Comparison of ENCODE assay signal across 14 cellular contexts in the genomic region with DNA sequence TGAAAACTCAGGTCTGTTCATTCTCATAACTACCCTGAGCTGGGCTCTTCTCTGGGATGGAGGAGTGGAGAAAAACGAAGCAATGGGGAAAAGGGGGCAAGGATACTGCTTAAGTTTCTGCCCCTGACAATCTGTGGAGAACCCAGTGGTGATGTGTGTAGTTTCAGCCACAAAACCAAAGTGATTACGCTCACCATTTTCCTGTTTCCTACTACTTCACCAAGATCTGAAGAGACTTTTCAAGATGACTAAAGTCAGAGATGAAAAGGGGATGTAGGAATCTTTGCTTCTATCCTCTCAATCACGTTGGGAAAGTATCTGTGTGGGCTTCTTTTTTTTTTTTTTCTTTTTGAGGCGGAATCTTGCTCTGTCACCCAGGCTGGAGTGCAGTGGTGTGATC. TPM values are rescaled to one million over a fixed set of nuclear protein-coding genes. Genes with fewer than 3 reads are reported as not detected.
DNase-seq lines count a peak whose midpoint lies in the region; ATAC-seq, FAIRE-seq and TF ChIP-seq lines count a peak whose summit lies in the region.
"Had no signal": no experiment of that assay in that cellular context is flagged by ENCODE, and none has a peak within 500 bp of the region (broad histone marks: within the 10 kb centered on the region; RNA-seq: fewer than 3 reads in every experiment).

No MANE protein-coding gene starts in this region.

- H3K4me1 Mint-ChIP-seq in activated CD4-positive, alpha-beta T cell treated with anti-CD3 and anti-CD28 coated beads, Interleukin-2, amount 10 ng/mL, durations not matched to agents 24 days and 14 days: peaks cover 7% of the 10 kb centered on the region
- H3K4me1 Mint-ChIP-seq in nephron: peaks cover 24% of the 10 kb centered on the region

- ATAC-seq in GM21576 (IDR thresholded peaks at IDR 0.05; ENCODE audit: unreplicated experiment) (peak; percentile 84), HG03175 (IDR thresholded peaks at IDR 0.05; ENCODE audit: unreplicated experiment) (peak; percentile 79)

- peaks cover 52% of the 10 kb centered on the region for H3K27me3 Mint-ChIP-seq in activated CD4-positive, alpha-beta T cell treated with anti-CD3 and anti-CD28 coated beads, Interleukin-2, amount 10 ng/mL, durations not matched to agents 24 days and 14 days
- peaks cover 4% of the 10 kb centered on the region for H3K27me3 Mint-ChIP-seq in nephron (ENCODE audit: low read depth)

- no peak overlapping the region for H3K27ac Mint-ChIP-seq in activated CD4-positive, alpha-beta T cell treated with anti-CD3 and anti-CD28 coated beads, Interleukin-2, amount 10 ng/mL, durations not matched to agents 24 days and 14 days
- peak overlapping the region in 2 of 3 experiments; percentile 53 to 86 for H3K27ac Mint-ChIP-seq in nephron

- no peak for FAIRE-seq in HTR-8/SVneo (lab: Jason Lieb, UNC)
- FAIRE-seq: A204.1, colon had no signal

- no peaks in the 10 kb centered on the region for H3K36me3 Mint-ChIP-seq in activated CD4-positive, alpha-beta T cell treated with anti-CD3 and anti-CD28 coated beads, Interleukin-2, amount 10 ng/mL, durations not matched to agents 24 days and 14 days (ENCODE audit: low read depth)
- no peaks in the 10 kb centered on the region for H3K36me3 Mint-ChIP-seq in nephron (ENCODE audit: low read depth)

- no peak overlapping the region for H3K4me3 Mint-ChIP-seq in activated CD4-positive, alpha-beta T cell treated with anti-CD3 and anti-CD28 coated beads, Interleukin-2, amount 10 ng/mL, durations not matched to agents 24 days and 14 days
- no peak overlapping the region for H3K4me3 Mint-ChIP-seq in nephron

- peak; percentile 58 for DNase-seq in activated CD4-positive, alpha-beta T cell treated with anti-CD3 and anti-CD28 coated beads, Interleukin-2, amount 10 ng/mL, durations not matched to agents 24 days and 14 days
- DNase-seq in activated CD4-positive, alpha-beta T cell treated with anti-CD3 and anti-CD28 coated beads, Interleukin-2, amount 50 U/mL, for 4 hours: no peak
- DNase-seq in stimulated activated CD4-positive, alpha-beta T cell treated with anti-CD3 and anti-CD28 coated beads, Interleukin-15, amount 100 ng/mL, for 24 hours: no peak
- DNase-seq in activated CD4-positive, alpha-beta T cell treated with anti-CD3 and anti-CD28 coated beads for 4 hours: no peak
- DNase-seq in HTR-8/SVneo (ENCODE audit: insufficient read length, low spot score): no peak
- DNase-seq: DMS79 treated with DMSO at 0.1 percent for 48 hours, H7, NCI-H510A, sigmoid colon had no signal

- intact Hi-C loops in activated CD4-positive, alpha-beta T cell treated with anti-CD3 and anti-CD28 coated beads, Interleukin-2, amount 10 ng/mL, durations not matched to agents 24 days and 14 days (cut with micrococcal nuclease): no loop called here

- no peak for TF ChIP-seq CTCF in nephron (IDR thresholded peaks at IDR 0.05; ENCODE audit: unreplicated experiment in 3 of 3)

- H3K9me3 Mint-ChIP-seq in activated CD4-positive, alpha-beta T cell treated with anti-CD3 and anti-CD28 coated beads, Interleukin-2, amount 10 ng/mL, durations not matched to agents 24 days and 14 days: no peaks in the 10 kb centered on the region
- no peaks in the 10 kb centered on the region for H3K9me3 Mint-ChIP-seq in nephron

RNA-seq across cellular contexts. Expression of gene UBE2E1, which starts 8.3 kb away (rescaled TPM):
- 72.6 and 79.5 TPM in 2 replicates for total RNA-seq in activated CD4-positive, alpha-beta T cell treated with anti-CD3 and anti-CD28 coated beads, Interleukin-2, amount 10 ng/mL, durations not matched to agents 24 days and 14 days
